In the genomic region with DNA sequence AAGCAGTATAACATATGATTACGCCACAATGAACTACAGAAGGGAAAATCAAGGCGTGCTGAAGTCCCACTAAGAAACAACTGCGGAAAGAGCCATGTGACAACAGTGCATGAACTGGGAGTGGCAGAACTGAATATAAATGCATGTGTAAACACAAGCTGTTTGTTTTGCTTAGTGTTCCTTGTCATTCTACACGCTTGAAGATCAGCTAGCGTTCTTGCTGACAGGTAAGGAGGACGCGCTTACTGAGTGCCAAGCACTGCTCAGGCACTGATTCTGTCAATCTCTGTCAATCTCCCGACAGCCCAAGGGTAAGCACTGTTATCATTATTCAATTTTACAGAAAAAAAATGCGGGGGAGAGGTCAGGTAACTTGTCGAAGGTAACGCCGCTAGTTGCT, we compare ENCODE assay signal across 9 cellular contexts. TPM values are rescaled to one million over a fixed set of nuclear protein-coding genes. Genes with fewer than 3 reads are reported as not detected.
A peak's percentile ranks its signal among the peaks of the same experiment; 100 is the strongest.
DNase-seq lines count a peak whose midpoint lies in the region; ATAC-seq and TF ChIP-seq lines count a peak whose summit lies in the region.
"Had no signal": no experiment of that assay in that cellular context is flagged by ENCODE, and none has a peak within 500 bp of the region (broad histone marks: within the 10 kb centered on the region; RNA-seq: fewer than 3 reads in every experiment).

No MANE protein-coding gene starts in this region.

- TF ChIP-seq CTCF in AG04450 (IDR thresholded peaks at IDR 0.05; ENCODE audit: low read depth, low read length) (no peak), dorsolateral prefrontal cortex (IDR thresholded peaks at IDR 0.05 in 54 of 56, conservative IDR thresholded peaks at IDR 0.05 in 2 of 56; ENCODE audit: low read depth in 1 of 56, partially characterized antibody in 56 of 56) (no peak)

- H3K4me1 Mint-ChIP-seq in memory B cell = peaks cover 25% of the 10 kb centered on the region

- H3K4me3 Mint-ChIP-seq in memory B cell = no peak overlapping the region
- H3K4me3 Mint-ChIP-seq: IgD-negative memory B cell had no signal

- peaks cover 1% of the 10 kb centered on the region for H3K4me1 ChIP-seq in urinary bladder (ENCODE audit: insufficient read depth)

- CTCF ChIA-PET in AG04450 (lab: Charles Lee) = interaction anchor here (1.6 kb wide), 1 partner anchor 23 kb away, joined by 7 read pairs; no protein-coding TSS in a partner anchor

- DNase-seq in AG04450 (ENCODE audit: low read depth, low spot score) (no peak), NOMO-1 treated with DMSO at 0.1 percent for 48 hours (lab: John Stamatoyannopoulos, UW; ENCODE audit: unreplicated experiment) (peak; percentile 71), dorsolateral prefrontal cortex (peak in 5 of 10 donors; percentile 19 to 52 (median 43)), memory B cell (ENCODE audit: low spot score in 2 of 2) (no peak), islet precursor cell (no peak)

- intact Hi-C loops in dorsolateral prefrontal cortex (cut with DNase I) = loop anchor here (1.0 to 5.0 kb wide), 6 partner anchors 31 to 851 kb away; a partner anchor contains a TSS

- H3K36me3 ChIP-seq in urinary bladder (ENCODE audit: insufficient read depth) = peaks cover 3% of the 10 kb centered on the region

- H3K27ac Mint-ChIP-seq in memory B cell = no peak overlapping the region
- H3K27ac Mint-ChIP-seq: IgD-negative memory B cell had no signal

- under 1% methylated on average over 12 of the region's 12 CpGs for WGBS in urinary bladder

- ATAC-seq in GM18511 (IDR thresholded peaks at IDR 0.05; ENCODE audit: unreplicated experiment) (peak; percentile 46), HG02943 (IDR thresholded peaks at IDR 0.05; ENCODE audit: low read depth, unreplicated experiment) (peak; percentile 30), memory B cell (ENCODE audit: low read depth) (peak; percentile 49)

- H3K27ac ChIP-seq in AG04450 (ENCODE audit: low read depth, low read length) (peak overlapping the region; percentile 96), dorsolateral prefrontal cortex (peak overlapping the region; percentile 70 to 98 (median 93)), urinary bladder (ENCODE audit: low read depth) (peak overlapping the region; percentile 72)

- POLR2A ChIA-PET in AG04450 (lab: Yijun Ruan, JAX) = interaction anchor here (0.7 to 1.0 kb wide), 3 partner anchors 8 to 441 kb away, joined by 3 to 7 read pairs (median 4); a partner anchor contains a TSS

- peaks cover 18% of the 10 kb centered on the region for H3K36me3 Mint-ChIP-seq in memory B cell

- no peaks in the 10 kb centered on the region for H3K27me3 Mint-ChIP-seq in memory B cell
- H3K27me3 Mint-ChIP-seq: IgD-negative memory B cell had no signal

- H3K9me3 ChIP-seq in AG04450 (ENCODE audit: control insufficient read depth, insufficient read depth, low read length) = peaks cover 3% of the 10 kb centered on the region; the same call in 1 of the 2 replicates

- H3K27me3 ChIP-seq in AG04450 (ENCODE audit: control insufficient read depth, insufficient read depth, low read length) (no peaks in the 10 kb centered on the region), dorsolateral prefrontal cortex (no peaks in the 10 kb centered on the region)

- H3K9me3 Mint-ChIP-seq in memory B cell = no peaks in the 10 kb centered on the region
- H3K9me3 Mint-ChIP-seq: IgD-negative memory B cell had no signal

- H3K4me3 ChIP-seq in AG04450 (ENCODE audit: low read depth, low read length) = peak overlapping the region; percentile 99
- H3K4me3 ChIP-seq in dorsolateral prefrontal cortex = peak overlapping the region; percentile 68 to 100 (median 94)
- H3K4me3 ChIP-seq in urinary bladder (ENCODE audit: low read depth, low read length) = peak overlapping the region; percentile 84

RNA-seq across cellular contexts. Expression of a gene that starts 0.5 kb away (rescaled TPM):
- polyA plus RNA-seq in AG04450 (2011; rRNA removed) (12.4 and 14.3 TPM in 2 replicates), urinary bladder (13.7 TPM)
- 19.7 and 24.5 TPM in 2 replicates for polyA minus RNA-seq in AG04450 (2011; rRNA and poly(A)+ RNA removed)
- total RNA-seq in dorsolateral prefrontal cortex (10 to 100 TPM; 11.6 to 21.6 (median 16.2) TPM), urinary bladder (11.4 TPM)

RNA-seq across cellular contexts. Expression of a gene that starts 0.6 kb away (rescaled TPM):
- polyA plus RNA-seq in AG04450 (2011; rRNA removed) = 438 and 491 TPM in 2 replicates
- polyA minus RNA-seq in AG04450 (2011; rRNA and poly(A)+ RNA removed) = 123 and 136 TPM in 2 replicates
- total RNA-seq in dorsolateral prefrontal cortex = 100 to 1,000 TPM in 103 of 120 experiments, 10 to 100 TPM in 17; 87.1 to 133 (median 111) TPM
- 190 TPM for total RNA-seq in urinary bladder
- 248 TPM for polyA plus RNA-seq in urinary bladder

RNA-seq across cellular contexts. Expression of a gene that starts 30.8 kb away (rescaled TPM):
- polyA plus RNA-seq in AG04450 (2011; rRNA removed) (63.8 and 73.9 TPM in 2 replicates), urinary bladder (47.2 TPM)
- 33.6 and 35.9 TPM in 2 replicates for polyA minus RNA-seq in AG04450 (2011; rRNA and poly(A)+ RNA removed)
- total RNA-seq in dorsolateral prefrontal cortex (10 to 100 TPM; 18.2 to 38.8 (median 28.9) TPM), urinary bladder (62.5 TPM)
